In genomic region chr11:26297179-26297970, GRCh38 we compare ENCODE assay signal across 8 cellular contexts. TPM values are rescaled to one million over a fixed set of nuclear protein-coding genes. Genes with fewer than 3 reads are reported as not detected.
DNase-seq lines count a peak whose midpoint lies in the region; ATAC-seq and TF ChIP-seq lines count a peak whose summit lies in the region.

No MANE protein-coding gene starts in this region.

- no peak overlapping the region for H3K9ac ChIP-seq in neural progenitor cell

- no peaks in the 10 kb centered on the region for H3K9me3 Mint-ChIP-seq in neural progenitor cell
- no peaks in the 10 kb centered on the region for H3K9me3 Mint-ChIP-seq in effector memory CD8-positive, alpha-beta T cell

- peaks cover 2% of the 10 kb centered on the region for H3K4me1 Mint-ChIP-seq in neural progenitor cell
- no peaks in the 10 kb centered on the region for H3K4me1 Mint-ChIP-seq in effector memory CD8-positive, alpha-beta T cell (ENCODE audit: low read depth in 2 of 2)

- H3K36me3 ChIP-seq in PC-9 (ENCODE audit: low read depth) (no peaks in the 10 kb centered on the region), neural progenitor cell (no peaks in the 10 kb centered on the region)

- H3K4me1 ChIP-seq in PC-9 (replicated peaks; ENCODE audit: insufficient read depth) (no peaks in the 10 kb centered on the region), neural progenitor cell (peaks cover 3% of the 10 kb centered on the region)

- CTCF ChIA-PET in PC-9 (lab: Charles Lee), result no interaction called here

- no peak overlapping the region for H3K27ac Mint-ChIP-seq in neural progenitor cell
- no peak overlapping the region for H3K27ac Mint-ChIP-seq in effector memory CD8-positive, alpha-beta T cell

- no TSS peak for BruUV-seq in PC-9 (replicated peaks; lab: Mats Ljungman, UMichigan)

- no peaks in the 10 kb centered on the region for H3K27me3 Mint-ChIP-seq in neural progenitor cell (ENCODE audit: insufficient read depth, low read depth)
- H3K27me3 Mint-ChIP-seq in effector memory CD8-positive, alpha-beta T cell, result no peaks in the 10 kb centered on the region

- H3K4me3 Mint-ChIP-seq in neural progenitor cell, result no peak overlapping the region
- no peak overlapping the region for H3K4me3 Mint-ChIP-seq in effector memory CD8-positive, alpha-beta T cell

- H3K9me2 ChIP-seq in PC-9 (ENCODE audit: insufficient read depth), result no peaks in the 10 kb centered on the region

- peak; percentile 84 for TF ChIP-seq CTCF in PC-9 (conservative IDR thresholded peaks at IDR 0.05)
- TF ChIP-seq CTCF in neural progenitor cell (IDR thresholded peaks at IDR 0.05), result peak; percentile 89

- no peak for TF ChIP-seq EP300 in Ishikawa (IDR thresholded peaks at IDR 0.05; ENCODE audit: borderline replicate concordance)

- TF ChIP-seq RAD21 in Ishikawa (IDR thresholded peaks at IDR 0.05; ENCODE audit: low read depth), result peak; percentile 77

- no peak overlapping the region for H3K27ac ChIP-seq in PC-9
- no peak overlapping the region for H3K27ac ChIP-seq in neural progenitor cell

- H3F3A ChIP-seq in PC-9 (ENCODE audit: insufficient read depth, low read depth) (no peaks in the 10 kb centered on the region), neural progenitor cell (ENCODE audit: low read depth) (no peaks in the 10 kb centered on the region)

- DNase-seq in Daoy (ENCODE audit: low read depth) (peak; percentile 47), PC-9 (peak; percentile 7 to 63), neural progenitor cell (ENCODE audit: low spot score) (peak; percentile 65), activated gamma-delta T cell (lab: John Stamatoyannopoulos, UW) (no peak)
- no peak for DNase-seq in effector memory CD8-positive, alpha-beta T cell

- H3K9me3 ChIP-seq in PC-9 (ENCODE audit: insufficient read depth, low read depth) (no peaks in the 10 kb centered on the region), neural progenitor cell (ENCODE audit: low read depth) (no peaks in the 10 kb centered on the region)

- H3K27me3 ChIP-seq in PC-9 (ENCODE audit: insufficient read depth, low read depth) (no peaks in the 10 kb centered on the region), neural progenitor cell (no peaks in the 10 kb centered on the region)

- H4K20me1 ChIP-seq in PC-9 (ENCODE audit: insufficient read depth), result no peaks in the 10 kb centered on the region
- H4K20me1 ChIP-seq in neural progenitor cell (ENCODE audit: low read depth), result no peaks in the 10 kb centered on the region

- intact Hi-C loops in PC-9 (cut with micrococcal nuclease; ENCODE audit: unreplicated experiment), result loop anchor here (1.0 to 2.0 kb wide), 2 partner anchors 352 to 1189 kb away; no protein-coding TSS in a partner anchor

- no peak overlapping the region for H2AFZ ChIP-seq in PC-9
- peak overlapping the region; percentile 46 for H2AFZ ChIP-seq in neural progenitor cell (replicated peaks)

- POLR2A ChIA-PET in PC-9 (lab: Charles Lee; ENCODE audit: unreplicated experiment), result no interaction called here

- H3K4me3 ChIP-seq in PC-9, result no peak overlapping the region
- H3K4me3 ChIP-seq in neural progenitor cell, result no peak overlapping the region

- no peaks in the 10 kb centered on the region for H3K79me2 ChIP-seq in PC-9 (ENCODE audit: low read depth)
- no peaks in the 10 kb centered on the region for H3K79me2 ChIP-seq in neural progenitor cell (ENCODE audit: low read depth)

- ATAC-seq in GM21528 (IDR thresholded peaks at IDR 0.05; ENCODE audit: low FRiP score, unreplicated experiment) (peak; percentile 79), esophagus mucosa (peak; percentile 80)
- no peak for ATAC-seq in effector memory CD8-positive, alpha-beta T cell (replicated peaks)

- no peaks in the 10 kb centered on the region for H3K36me3 Mint-ChIP-seq in neural progenitor cell
- no peaks in the 10 kb centered on the region for H3K36me3 Mint-ChIP-seq in effector memory CD8-positive, alpha-beta T cell (ENCODE audit: insufficient read depth)

- H3K4me2 ChIP-seq in PC-9, result no peak overlapping the region
- no peak overlapping the region for H3K4me2 ChIP-seq in neural progenitor cell

TF ChIP-seq in Ishikawa, 13 proteins besides CTCF, POLR2A, EP300 and RAD21:
- TF ChIP-seq CEBPB (IDR thresholded peaks at IDR 0.05) (peak; percentile 71), ZBTB7A (IDR thresholded peaks at IDR 0.05; ENCODE audit: low read depth) (no peak)
TF ChIP-seq in Ishikawa: peak in this region for 1.

RNA-seq across cellular contexts. Expression of gene ANO3, which starts 34.6 kb away (rescaled TPM):
- total RNA-seq in Daoy (2014; rRNA removed; shearing (Covaris generic)), result not detected in 2 replicates
- not detected in 2 replicates for total RNA-seq in PC-9 (2021)
- not detected for total RNA-seq in esophagus mucosa
- total RNA-seq in neural progenitor cell (ENCODE audit: low replicate concordance), result 0.90 and 2.5 TPM in 2 replicates

Comparison
In these comparisons a context has a peak if more than half of its experiments do, and no peak if none do; other contexts are left out.
1. DNase-seq: peak in Daoy (single experiment), PC-9 (2 of 2) and neural progenitor cell (single experiment); none in effector memory CD8-positive, alpha-beta T cell (0 of 3) and activated gamma-delta T cell (single experiment).